8 cellular contexts compared by ENCODE assay signal in genomic region chr10:62048919-62049636, GRCh38.
DNase-seq lines count a peak whose midpoint lies in the region; ATAC-seq, FAIRE-seq and TF ChIP-seq lines count a peak whose summit lies in the region.

No MANE protein-coding gene starts in this region.

- no peak overlapping the region for H2AK5ac ChIP-seq in trophoblast cell (ENCODE audit: low read length)

- H2AFZ ChIP-seq in SK-N-SH (ENCODE audit: low read depth) = no peak overlapping the region
- no peak overlapping the region for H2AFZ ChIP-seq in trophoblast cell (ENCODE audit: insufficient read depth, low read length, poor library complexity)

- no peak overlapping the region for H3K4ac ChIP-seq in trophoblast cell (ENCODE audit: low read depth, low read length)

- peak overlapping the region; percentile 88 for H3K27ac Mint-ChIP-seq in type B pancreatic cell

- FAIRE-seq in A549 (lab: Jason Lieb, UNC) = no peak

- peak overlapping the region; percentile 86 for H3K4me2 ChIP-seq in A549
- peak overlapping the region; percentile 84 for H3K4me2 ChIP-seq in SK-N-SH
- H3K4me2 ChIP-seq in trophoblast cell (ENCODE audit: low read length) = peak overlapping the region; percentile 78

- H3K4me1 Mint-ChIP-seq in type B pancreatic cell (ENCODE audit: unreplicated experiment) = peaks cover 59% of the 10 kb centered on the region

- peak overlapping the region; percentile 62 for H2BK5ac ChIP-seq in trophoblast cell (ENCODE audit: low read depth, low read length, poor library complexity)

- H3K9ac ChIP-seq in SK-N-SH (peak overlapping the region; percentile 81), trophoblast cell (ENCODE audit: low read length) (peak overlapping the region; percentile 76)

- peaks cover 37% of the 10 kb centered on the region for H3F3A ChIP-seq in SK-N-SH (replicated peaks; ENCODE audit: insufficient read depth)

- H3K79me2 ChIP-seq in SK-N-SH (ENCODE audit: insufficient read depth) (peaks cover 83% of the 10 kb centered on the region), trophoblast cell (ENCODE audit: control insufficient read depth, insufficient read depth, low read length, poor library complexity) (no peaks in the 10 kb centered on the region)

- H3K27me3 ChIP-seq in SK-N-SH (ENCODE audit: insufficient read depth) (no peaks in the 10 kb centered on the region), trophoblast cell (ENCODE audit: insufficient read depth, low read length) (no peaks in the 10 kb centered on the region)

- WGBS in A549 (ENCODE audit: missing lambda C conversion rate) = 12% methylated on average over 17 of the region's 21 CpGs
- 15% methylated on average over 21 of the region's 21 CpGs for WGBS in SK-N-SH (ENCODE audit: low lambda C conversion rate)
- 20 to 42% (median 28%) methylated on average over 21 of the region's 21 CpGs for WGBS in adipose tissue, 3 donors
- no CpG with 5 or more reads among the region's 21 CpGs for WGBS in trophoblast cell (ENCODE audit: extremely low coverage, insufficient coverage, insufficient read length)

- no peak; a peak in 1 of 5 replicates for TF ChIP-seq EP300 in A549 (IDR thresholded peaks at IDR 0.05)
- peak; percentile 9 to 71; a peak in 2 of 4 replicates for TF ChIP-seq EP300 in SK-N-SH (IDR thresholded peaks at IDR 0.05; ENCODE audit: borderline replicate concordance in 1 of 2, low read depth in 1 of 2, low read length in 1 of 2)

- H2BK12ac ChIP-seq in trophoblast cell (ENCODE audit: low read length) = peak overlapping the region; percentile 11

- H3K14ac ChIP-seq in trophoblast cell (ENCODE audit: low read length) = no peak overlapping the region

- H3K27ac ChIP-seq in A549 = peak overlapping the region; percentile 63 to 74
- peak overlapping the region; percentile 85 to 97 for H3K27ac ChIP-seq in SK-N-SH (ENCODE audit: low read depth in 2 of 2, low read length in 1 of 2)
- H3K27ac ChIP-seq in adipose tissue (ENCODE audit: low read depth, low read length) = peak overlapping the region; percentile 87
- H3K27ac ChIP-seq in trophoblast cell (ENCODE audit: low read depth, low read length) = peak overlapping the region; percentile 63

- POLR2A ChIA-PET in A549 (lab: Yijun Ruan, JAX) (interaction anchor here (0.8 to 1.2 kb wide), 3 partner anchors 9 to 46 kb away, joined by 3 to 9 read pairs (median 3); no protein-coding TSS in a partner anchor), HEK293T (lab: Yijun Ruan, JAX) (interaction anchor here (0.7 to 2.1 kb wide), 10 partner anchors 8 to 151 kb away, joined by 3 to 15 read pairs (median 6); partner anchors contain the start of gene ARID5B), SK-N-SH (lab: Yijun Ruan, JAX) (interaction anchor here (1.0 to 1.4 kb wide), 2 partner anchors 10 to 15 kb away, joined by 4 read pairs; no protein-coding TSS in a partner anchor)

- H4K8ac ChIP-seq in trophoblast cell (ENCODE audit: low read depth, low read length) = peak overlapping the region; percentile 33

- no peaks in the 10 kb centered on the region for H3K9me3 Mint-ChIP-seq in type B pancreatic cell

- TF ChIP-seq POLR2A in A549 (IDR thresholded peaks at IDR 0.05; ENCODE audit: low read length) = peak; percentile 26; the same call in 1 of the 2 replicates

- H3K79me1 ChIP-seq in trophoblast cell (ENCODE audit: low read length) = peaks cover 13% of the 10 kb centered on the region

- H3K4me3 ChIP-seq in A549 (peak overlapping the region; percentile 37), SK-N-SH (ENCODE audit: low read depth in 2 of 2, low read length in 1 of 2) (peak overlapping the region; percentile 66 to 70), trophoblast cell (ENCODE audit: low read depth, low read length) (peak overlapping the region; percentile 65)

- H3K36me3 ChIP-seq in SK-N-SH (replicated peaks in 1 of 2; ENCODE audit: control insufficient read depth in 1 of 2, insufficient read depth in 2 of 2, low read length in 1 of 2) (peaks cover 29 to 34% of the 10 kb centered on the region in 2 experiments), trophoblast cell (ENCODE audit: control insufficient read depth in 1 of 2, insufficient read depth in 2 of 2, low read length in 2 of 2) (peaks cover 4 to 8% of the 10 kb centered on the region in 2 experiments)

- H3K9me3 ChIP-seq in A549 (no peaks in the 10 kb centered on the region), SK-N-SH (no peaks in the 10 kb centered on the region), trophoblast cell (ENCODE audit: insufficient read depth, low read depth, low read length) (no peaks in the 10 kb centered on the region)

- ATAC-seq in A549 (peak; percentile 93 to 95), GM19467 (IDR thresholded peaks at IDR 0.05; ENCODE audit: unreplicated experiment) (no peak)

- peak overlapping the region; percentile 86 for H3K4me3 Mint-ChIP-seq in type B pancreatic cell

- H3K18ac ChIP-seq in trophoblast cell (ENCODE audit: low read length) = peak overlapping the region; percentile 12

- CTCF ChIA-PET in A549 (lab: Yijun Ruan, JAX) (interaction anchor here (0.6 to 5.5 kb wide), 7 partner anchors 10 to 562 kb away, joined by 3 to 62 read pairs (median 4); no protein-coding TSS in a partner anchor), HEK293T (lab: Yijun Ruan, JAX) (interaction anchor here (0.6 to 4.5 kb wide), 2 partner anchors 10 to 33 kb away, joined by 3 to 21 read pairs; no protein-coding TSS in a partner anchor), SK-N-SH (lab: Yijun Ruan, JAX) (interaction anchor here (0.9 to 5.9 kb wide), 6 partner anchors 9 to 203 kb away, joined by 3 to 49 read pairs (median 5); no protein-coding TSS in a partner anchor)

- peak overlapping the region; percentile 27 for H2BK120ac ChIP-seq in trophoblast cell (ENCODE audit: insufficient read depth, low read length, poor library complexity)

- no peaks in the 10 kb centered on the region for H3K9me2 ChIP-seq in SK-N-SH

- H3K23ac ChIP-seq in trophoblast cell (ENCODE audit: low read length) = no peak overlapping the region

- H3K4me1 ChIP-seq in A549 (peaks cover 59% of the 10 kb centered on the region), SK-N-SH (ENCODE audit: control insufficient read depth in 1 of 2, insufficient read depth in 2 of 2, low read depth in 1 of 2, low read length in 1 of 2) (peaks cover 35 to 38% of the 10 kb centered on the region in 2 experiments; a peak in 3 of 4 replicates), trophoblast cell (ENCODE audit: control insufficient read depth in 1 of 2, insufficient read depth in 2 of 2, low read length in 2 of 2) (peaks cover 7 to 17% of the 10 kb centered on the region in 2 experiments)

- peak overlapping the region; percentile 49 for H4K91ac ChIP-seq in trophoblast cell (ENCODE audit: low read depth, low read length)

- intact Hi-C loops in cardiac septum (cut with DNase I) = loop anchor here (2.0 to 10.0 kb wide), 3 partner anchors 34 to 336 kb away; no protein-coding TSS in a partner anchor

- no peak overlapping the region for H4K12ac ChIP-seq in trophoblast cell (ENCODE audit: low read depth, low read length)

- peak in 1 of 2 experiments; percentile 31; a peak in 2 of 5 replicates for TF ChIP-seq RAD21 in A549 (conservative IDR thresholded peaks at IDR 0.05 in 1 of 2, IDR thresholded peaks at IDR 0.05 in 1 of 2)
- TF ChIP-seq RAD21 in SK-N-SH (IDR thresholded peaks at IDR 0.05; ENCODE audit: low read length) = no peak; the same call in 1 of the 2 replicates

- no peaks in the 10 kb centered on the region; the same call in 1 of the 2 replicates for H4K20me1 ChIP-seq in SK-N-SH (ENCODE audit: insufficient read depth)

- H3K27me3 Mint-ChIP-seq in type B pancreatic cell = no peaks in the 10 kb centered on the region

- H3K36me3 Mint-ChIP-seq in type B pancreatic cell = peaks cover 29% of the 10 kb centered on the region

- DNase-seq in A549 (ENCODE audit: low read depth in 1 of 2, low spot score in 1 of 2) (peak; percentile 59 to 82), HEK293T (ENCODE audit: extremely low spot score) (peak; percentile 71), SK-N-SH (peak; percentile 41), cardiac septum (ENCODE audit: low spot score) (peak; percentile 92), trophoblast cell (peak; percentile 89 to 93), type B pancreatic cell (ENCODE audit: extremely low spot score, unreplicated experiment) (peak; percentile 79)

- no peak for TF ChIP-seq CTCF in A549 (IDR thresholded peaks at IDR 0.05)
- no peak for TF ChIP-seq CTCF in SK-N-SH (IDR thresholded peaks at IDR 0.05)
- no peak for TF ChIP-seq CTCF in type B pancreatic cell (conservative IDR thresholded peaks at IDR 0.05)

TF ChIP-seq in A549, 52 proteins besides CTCF, POLR2A, EP300 and RAD21 (continues in another document):
- peak; percentile 28 to 59; a peak in 1 of 5 replicates for TF ChIP-seq JUN (IDR thresholded peaks at IDR 0.05)
- no peak for TF ChIP-seq HEYL (CRISPR knock-in tag; IDR thresholded peaks at IDR 0.05)
- no peak for TF ChIP-seq MAFK (IDR thresholded peaks at IDR 0.05; ENCODE audit: partially characterized antibody)
- TF ChIP-seq ESRRA (IDR thresholded peaks at IDR 0.05; ENCODE audit: borderline replicate concordance, low read length) = no peak
- no peak for TF ChIP-seq HOXB5 (CRISPR knock-in tag; IDR thresholded peaks at IDR 0.05)
- TF ChIP-seq TFCP2L1 (CRISPR knock-in tag; IDR thresholded peaks at IDR 0.05) = no peak

TF ChIP-seq in HEK293T, 16 proteins besides CTCF, POLR2A, EP300 and RAD21 (continues in another document):
- no peak for TF ChIP-seq CTBP1 (IDR thresholded peaks at IDR 0.05; ENCODE audit: borderline replicate concordance)
- TF ChIP-seq HDGF (IDR thresholded peaks at IDR 0.05; ENCODE audit: borderline replicate concordance) = no peak
- TF ChIP-seq L3MBTL2 (conservative IDR thresholded peaks at IDR 0.05) = peak; percentile 82

TF ChIP-seq in SK-N-SH, 30 proteins besides CTCF, POLR2A, EP300 and RAD21 (continues in another document):
- TF ChIP-seq FOSL2 (IDR thresholded peaks at IDR 0.05; ENCODE audit: borderline replicate concordance, low read depth) = peak; percentile 80
- TF ChIP-seq USF1 (IDR thresholded peaks at IDR 0.05; ENCODE audit: borderline replicate concordance, low read depth) = peak; percentile 29; the same call in 1 of the 2 replicates

Comparison
In these comparisons a context has a peak if more than half of its experiments do, and no peak if none do; other contexts are left out.
1. DNase-seq: peak in every context shown above with its lines; median percentile 92 in cardiac septum; 91 in trophoblast cell; 79 in type B pancreatic cell; 71 in HEK293T; 70 in A549; 41 in SK-N-SH.
2. Of the 12 proteins assayed by ChIP-seq in both A549 and SK-N-SH: peak only in A549: SMC3; only in SK-N-SH: CHD2, EP300, PBX3 and REST; in both: FOSL2, MAX and USF2; in neither: 3; mixed calls (peak in some experiments, not most) for 1.